In genomic region chr11:32583451-32584271, GRCh38 we compare ENCODE assay signal across 8 cellular contexts. TPM values are rescaled to one million over a fixed set of nuclear protein-coding genes. Genes with fewer than 3 reads are reported as not detected.
DNase-seq lines count a peak whose midpoint lies in the region; ATAC-seq and TF ChIP-seq lines count a peak whose summit lies in the region.

Gene EIF3M (plus strand): TSS chr11:32583831. CDS start chr11:32583888, 57 bp downstream.

- TF ChIP-seq CTCF in GM13976 (IDR thresholded peaks at IDR 0.05; ENCODE audit: borderline replicate concordance, control extremely low read depth, extremely low read depth, insufficient read depth, missing control alignments) (no peak), progenitor cell of endocrine pancreas (IDR thresholded peaks at IDR 0.05; ENCODE audit: unreplicated experiment) (no peak)

- intact Hi-C loops in T-helper 1 cell treated with Interleukin-12 subunit alpha and Interleukin-12 subunit beta and Interleukin-4 antibody, amounts not matched to agents 30 ng/mL and 1 ng/mL, for 36 hours (cut with micrococcal nuclease), result loop anchor here (1.0 to 10.0 kb wide), 20 partner anchors 17 to 1855 kb away; partner anchors contain the start of genes ABTB2, C11orf91, CAT and CD59
- intact Hi-C loops in left cardiac atrium (cut with DNase I), result loop anchor here in 1 of 2 donors (10.0 kb wide), 1 partner anchor 159 kb away; no protein-coding TSS in a partner anchor

- peak within 1 kb of the TSS; percentile 98 for H3K27ac Mint-ChIP-seq in progenitor cell of endocrine pancreas

- no peaks in the 10 kb centered on the region for H3K9me3 Mint-ChIP-seq in progenitor cell of endocrine pancreas (ENCODE audit: low read depth)

- in situ Hi-C loops in GM13976 (cut with MboI; ENCODE audit: low sequenced_read_pairs, unreplicated experiment), result no loop called here

- no peaks in the 10 kb centered on the region for H3K27me3 Mint-ChIP-seq in progenitor cell of endocrine pancreas

- DNase-seq in GM13976 (ENCODE audit: low spot score) (peak; percentile 96), NCI-H146 treated with DMSO at 0.1 percent for 48 hours (lab: John Stamatoyannopoulos, UW; ENCODE audit: unreplicated experiment) (peak; percentile 89), amniotic epithelial cell (ENCODE audit: low read depth) (peak; percentile 95), left cardiac atrium (peak; percentile 98), progenitor cell of endocrine pancreas (ENCODE audit: low spot score, unreplicated experiment) (peak; percentile 92), ureter (ENCODE audit: low spot score) (peak; percentile 98)

- peaks cover 4% of the 10 kb centered on the region for H3K36me3 Mint-ChIP-seq in progenitor cell of endocrine pancreas (ENCODE audit: insufficient read depth)

- ATAC-seq in HG02870 (IDR thresholded peaks at IDR 0.05; ENCODE audit: unreplicated experiment), result peak; percentile 93
- ATAC-seq in left cardiac atrium, result peak; percentile 100

- peaks cover 20% of the 10 kb centered on the region for H3K4me1 Mint-ChIP-seq in progenitor cell of endocrine pancreas (ENCODE audit: low read depth)

- peak within 1 kb of the TSS; percentile 95 for H3K4me3 Mint-ChIP-seq in progenitor cell of endocrine pancreas (ENCODE audit: low read depth)

RNA-seq across cellular contexts. Expression of gene EIF3M, which starts in this region (rescaled TPM):
- total RNA-seq in T-helper 1 cell treated with Interleukin-12 subunit alpha and Interleukin-12 subunit beta and Interleukin-4 antibody, amounts not matched to agents 30 ng/mL and 1 ng/mL, for 36 hours, result 196 and 212 TPM in 2 replicates
- 100 to 1,000 TPM; 145 to 180 TPM for total RNA-seq in left cardiac atrium
- 212 and 238 TPM in 2 replicates for total RNA-seq in progenitor cell of endocrine pancreas
- 226 TPM for total RNA-seq in ureter

Comparison
In these comparisons a context has a peak if more than half of its experiments do, and no peak if none do; other contexts are left out.
1. Peak in every context shown above with its lines: DNase-seq and ATAC-seq.